In the genomic region with DNA sequence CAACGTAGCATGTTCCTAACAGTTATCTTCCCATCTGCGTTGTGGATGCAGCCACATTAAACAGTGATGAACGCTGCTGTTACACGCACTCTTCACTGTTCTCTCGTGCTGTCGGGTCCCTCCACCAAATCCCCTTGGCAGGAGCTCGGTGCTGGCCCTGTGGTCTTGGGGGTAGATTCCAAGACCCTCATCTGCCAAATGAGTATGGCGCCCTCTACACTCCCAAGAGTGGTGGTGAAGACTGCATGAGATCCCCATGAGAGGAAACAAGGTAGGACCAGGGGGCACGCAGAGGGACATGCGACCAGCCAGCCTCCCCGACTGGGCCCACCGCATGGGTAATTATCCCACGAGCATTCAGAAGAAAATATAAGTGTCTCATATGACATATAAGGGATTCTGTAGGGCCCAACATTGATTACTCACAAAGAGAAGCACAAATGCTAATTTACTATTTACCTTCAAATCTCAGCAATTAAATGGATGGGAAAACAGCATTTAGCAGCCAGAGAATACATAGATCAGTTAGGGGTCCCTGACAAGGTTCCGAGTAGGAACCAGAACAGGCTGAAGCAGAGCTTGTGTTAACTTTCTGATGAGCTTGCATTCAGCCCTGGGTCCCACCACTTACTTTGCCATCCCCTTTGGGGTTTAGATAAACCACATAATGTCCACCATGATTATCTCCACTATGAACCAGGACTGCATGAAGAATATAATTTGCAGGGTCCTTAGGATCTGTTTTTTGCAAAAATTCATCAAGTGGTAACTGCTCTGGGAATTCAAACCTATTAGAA, we compare ENCODE assay signal across 1 cellular context.
TF ChIP-seq lines count a peak whose summit lies in the region.

No MANE protein-coding gene starts in this region.

TF ChIP-seq in K562, 482 proteins besides CTCF, POLR2A, EP300 and RAD21:
- TF ChIP-seq TRIM24 (IDR thresholded peaks at IDR 0.05), result no peak
- no peak for TF ChIP-seq RNF2 (IDR thresholded peaks at IDR 0.05)
- TF ChIP-seq, protein P1, sequence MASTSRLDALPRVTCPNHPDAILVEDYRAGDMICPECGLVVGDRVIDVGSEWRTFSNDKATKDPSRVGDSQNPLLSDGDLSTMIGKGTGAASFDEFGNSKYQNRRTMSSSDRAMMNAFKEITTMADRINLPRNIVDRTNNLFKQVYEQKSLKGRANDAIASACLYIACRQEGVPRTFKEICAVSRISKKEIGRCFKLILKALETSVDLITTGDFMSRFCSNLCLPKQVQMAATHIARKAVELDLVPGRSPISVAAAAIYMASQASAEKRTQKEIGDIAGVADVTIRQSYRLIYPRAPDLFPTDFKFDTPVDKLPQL (IDR thresholded peaks at IDR 0.05; ENCODE audit: extremely low read depth, insufficient read length), result no peak
- TF ChIP-seq ZEB2 (IDR thresholded peaks at IDR 0.05), result no peak
- TF ChIP-seq, protein P2, sequence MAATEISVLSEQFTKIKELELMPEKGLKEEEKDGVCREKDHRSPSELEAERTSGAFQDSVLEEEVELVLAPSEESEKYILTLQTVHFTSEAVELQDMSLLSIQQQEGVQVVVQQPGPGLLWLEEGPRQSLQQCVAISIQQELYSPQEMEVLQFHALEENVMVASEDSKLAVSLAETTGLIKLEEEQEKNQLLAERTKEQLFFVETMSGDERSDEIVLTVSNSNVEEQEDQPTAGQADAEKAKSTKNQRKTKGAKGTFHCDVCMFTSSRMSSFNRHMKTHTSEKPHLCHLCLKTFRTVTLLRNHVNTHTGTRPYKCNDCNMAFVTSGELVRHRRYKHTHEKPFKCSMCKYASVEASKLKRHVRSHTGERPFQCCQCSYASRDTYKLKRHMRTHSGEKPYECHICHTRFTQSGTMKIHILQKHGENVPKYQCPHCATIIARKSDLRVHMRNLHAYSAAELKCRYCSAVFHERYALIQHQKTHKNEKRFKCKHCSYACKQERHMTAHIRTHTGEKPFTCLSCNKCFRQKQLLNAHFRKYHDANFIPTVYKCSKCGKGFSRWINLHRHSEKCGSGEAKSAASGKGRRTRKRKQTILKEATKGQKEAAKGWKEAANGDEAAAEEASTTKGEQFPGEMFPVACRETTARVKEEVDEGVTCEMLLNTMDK (IDR thresholded peaks at IDR 0.05; ENCODE audit: borderline replicate concordance, insufficient read depth, low read depth, low read length, poor library complexity, severe bottlenecking), result peak; percentile 18
- TF ChIP-seq ZNF696 (CRISPR knock-in tag; conservative IDR thresholded peaks at IDR 0.05), result no peak
